Comparison of ENCODE assay signal across 8 cellular contexts in genomic region chr14:29222671-29223268, GRCh38.
DNase-seq lines count a peak whose midpoint lies in the region; ATAC-seq, FAIRE-seq and TF ChIP-seq lines count a peak whose summit lies in the region.

No MANE protein-coding gene starts in this region.

- H3K27ac Mint-ChIP-seq in endodermal cell: no peak overlapping the region

- H3K9me3 ChIP-seq in endodermal cell (ENCODE audit: control insufficient read depth, low read length) (no peaks in the 10 kb centered on the region), small intestine (ENCODE audit: control insufficient read depth, low read depth) (no peaks in the 10 kb centered on the region)

- peak; percentile 76 for TF ChIP-seq CTCF in endodermal cell (conservative IDR thresholded peaks at IDR 0.05)

- WGBS in endodermal cell (ENCODE audit: insufficient coverage in 1 of 2, insufficient read length in 1 of 2), 2 experiments: 26 to 32% methylated on average over 6 to 7 of the region's 7 CpGs
- WGBS in small intestine, 3 donors: 5 to 9% (median 6%) methylated on average over 7 of the region's 7 CpGs

- H3K4me1 ChIP-seq in endodermal cell (ENCODE audit: control insufficient read depth, insufficient read depth, low read length): no peaks in the 10 kb centered on the region
- no peaks in the 10 kb centered on the region for H3K4me1 ChIP-seq in small intestine (ENCODE audit: control insufficient read depth in 2 of 2, insufficient read depth in 1 of 2, low read depth in 1 of 2, low read length in 1 of 2)

- H3K4me1 Mint-ChIP-seq in endodermal cell: no peaks in the 10 kb centered on the region

- H3K27ac ChIP-seq in endodermal cell (ENCODE audit: low read depth, low read length) (no peak overlapping the region), small intestine (ENCODE audit: low read depth in 1 of 2, low read length in 1 of 2) (no peak overlapping the region)

- H3K27me3 ChIP-seq in endodermal cell (ENCODE audit: control insufficient read depth, insufficient read depth, low read length, poor library complexity, severe bottlenecking) (peaks cover 7% of the 10 kb centered on the region), small intestine (ENCODE audit: control insufficient read depth in 2 of 2, insufficient read depth in 2 of 2, low read length in 2 of 2) (no peaks in the 10 kb centered on the region)

- H3K36me3 ChIP-seq in endodermal cell (ENCODE audit: control insufficient read depth, insufficient read depth, low read length) (no peaks in the 10 kb centered on the region), small intestine (ENCODE audit: control insufficient read depth in 2 of 2, insufficient read depth in 2 of 2, low read length in 2 of 2) (no peaks in the 10 kb centered on the region)

- no peak overlapping the region for H3K9ac ChIP-seq in endodermal cell (ENCODE audit: extremely low read depth, low read length, poor library complexity, severe bottlenecking)

- FAIRE-seq in small intestine (lab: Jason Lieb, UNC): no peak

- H3K9me3 Mint-ChIP-seq in endodermal cell: no peaks in the 10 kb centered on the region

- no peak overlapping the region for H3K4me3 Mint-ChIP-seq in endodermal cell

- no peaks in the 10 kb centered on the region for H3K36me3 Mint-ChIP-seq in endodermal cell (ENCODE audit: low read depth)

- ATAC-seq in HG03139 (IDR thresholded peaks at IDR 0.05; ENCODE audit: unreplicated experiment): no peak
- ATAC-seq in HG03520 (IDR thresholded peaks at IDR 0.05; ENCODE audit: unreplicated experiment): no peak

- DNase-seq in SIG-M5 treated with dmso at 0.1 percent for 504 hours (lab: John Stamatoyannopoulos, UW; ENCODE audit: unreplicated experiment) (peak; percentile 5), SIG-M5 (lab: John Stamatoyannopoulos, UW) (no peak), NCI-H446 (lab: John Stamatoyannopoulos, UW) (peak; percentile 74 to 87), endodermal cell (peak; percentile 53), small intestine (peak; percentile 12), OCI-M2 (lab: John Stamatoyannopoulos, UW; ENCODE audit: unreplicated experiment) (no peak)

- peaks cover 30% of the 10 kb centered on the region for H3K27me3 Mint-ChIP-seq in endodermal cell (ENCODE audit: insufficient read depth)

- no peak overlapping the region for H3K4me3 ChIP-seq in endodermal cell (ENCODE audit: low read length)
- no peak overlapping the region for H3K4me3 ChIP-seq in small intestine (ENCODE audit: low read depth in 1 of 2, low read length in 2 of 2)

Comparison
In these comparisons a context has a peak if more than half of its experiments do, and no peak if none do; other contexts are left out.
1. DNase-seq: peak in SIG-M5 treated with dmso at 0.1 percent for 504 hours (single experiment), NCI-H446 (2 of 2), endodermal cell (single experiment) and small intestine (single experiment); none in SIG-M5 (single experiment) and OCI-M2 (single experiment).